Comparison of ENCODE assay signal across 16 cellular contexts in the genomic region with DNA sequence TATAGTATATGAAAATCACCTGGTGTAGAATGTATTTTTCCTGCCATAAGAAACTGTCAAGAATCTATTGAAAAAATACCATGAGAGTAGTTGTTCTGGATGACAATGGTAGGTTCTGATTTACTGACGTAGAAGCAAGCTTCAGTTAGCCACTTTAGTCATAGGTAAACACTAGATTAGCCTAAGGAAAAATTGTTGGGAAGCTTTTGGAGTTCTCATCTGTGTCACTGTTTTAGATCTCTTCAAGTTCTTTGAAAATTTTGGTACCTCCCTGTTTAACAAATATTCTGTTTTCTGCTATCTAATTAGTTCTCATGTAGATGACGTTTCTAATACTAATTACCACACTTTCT.
A peak's percentile ranks its signal among the peaks of the same experiment; 100 is the strongest.
DNase-seq lines count a peak whose midpoint lies in the region; ATAC-seq lines count a peak whose summit lies in the region.
"Had no signal": no experiment of that assay in that cellular context is flagged by ENCODE, and none has a peak within 500 bp of the region (broad histone marks: within the 10 kb centered on the region; RNA-seq: fewer than 3 reads in every experiment).

No MANE protein-coding gene starts in this region.

- peaks cover 24% of the 10 kb centered on the region for H3K4me1 ChIP-seq in GM23248 (ENCODE audit: insufficient read depth)
- H3K4me1 ChIP-seq: psoas muscle, spleen, thyroid gland had no signal

- no peaks in the 10 kb centered on the region for H3K27me3 ChIP-seq in GM23248 (replicated peaks; ENCODE audit: insufficient read depth)
- H3K27me3 ChIP-seq: spleen, thyroid gland had no signal

- H3K4me3 ChIP-seq in GM23248 = peak overlapping the region; percentile 47
- H3K4me3 ChIP-seq: K562, psoas muscle, spleen, thyroid gland had no signal

- H3F3A ChIP-seq in GM23248 (ENCODE audit: insufficient read depth) = peaks cover 26% of the 10 kb centered on the region

- 0 out of 2 replicates have a peak, but pooled peaks cover 6% of the 10 kb centered on the region for H3K36me3 ChIP-seq in GM23248 (ENCODE audit: low read depth)
- H3K36me3 ChIP-seq: thyroid gland had no signal

- H2AFZ ChIP-seq in GM23248 = peak overlapping the region; percentile 22; the same call in 1 of the 2 replicates

- in situ Hi-C loops in GM23248 (cut with MboI) = no loop called here

- CTCF ChIA-PET in T-cell (lab: Charles Lee) = no interaction called here

- WGBS in GM23248 (ENCODE audit: low coverage in 1 of 2, low lambda C conversion rate in 2 of 2, missing lambda C conversion rate in 2 of 2), 2 experiments = 31 to 40% methylated on average over 2 of the region's 2 CpGs

- ATAC-seq in T-cell (replicated peaks in 1 of 4) (no peak), left ventricle myocardium superior (no peak), GM21717 (IDR thresholded peaks at IDR 0.05; ENCODE audit: unreplicated experiment) (no peak)
- no peak for ATAC-seq in naive thymus-derived CD8-positive, alpha-beta T cell
- ATAC-seq: K562; natural killer cell treated with Interleukin-12 subunit alpha and Interleukin-12 subunit beta and Interleukin-15 and Interleukin-18, amount 100 ng/mL, for 72 hours; psoas muscle; stimulated activated effector memory CD8-positive, alpha-beta T cell treated with anti-CD3 and anti-CD28 coated beads, Interleukin-12 subunit alpha, Interleukin-12 subunit beta, amount 100 ng/mL, for 72 hours had no signal

- H3K27ac ChIP-seq in GM23248 = peak overlapping the region; percentile 77
- H3K27ac ChIP-seq in epithelial cell of prostate = peak overlapping the region; percentile 52
- H3K27ac ChIP-seq: psoas muscle, spleen, thyroid gland had no signal

- peak overlapping the region; percentile 12 to 53 for H3K27ac Mint-ChIP-seq in T-cell
- H3K27ac Mint-ChIP-seq in naive thymus-derived CD8-positive, alpha-beta T cell = peak overlapping the region in 8 of 10 donors; percentile 1 to 78 (median 29)
- H3K27ac Mint-ChIP-seq: activated T-cell treated with anti-CD3 and anti-CD28 coated beads, Interleukin-2, amount 50 U/mL, for 24 hours; natural killer cell treated with Interleukin-12 subunit alpha and Interleukin-12 subunit beta and Interleukin-15 and Interleukin-18, amount 100 ng/mL, for 72 hours; stimulated activated effector memory CD8-positive, alpha-beta T cell treated with anti-CD3 and anti-CD28 coated beads, Interleukin-12 subunit alpha, Interleukin-12 subunit beta, amount 100 ng/mL, for 72 hours had no signal

- peak overlapping the region; percentile 54 for H3K9ac ChIP-seq in GM23248

- peaks cover 82% of the 10 kb centered on the region for H3K79me2 ChIP-seq in GM23248 (ENCODE audit: insufficient read depth)

- POLR2A ChIA-PET in T-cell (lab: Charles Lee) = interaction anchor here in 1 of 2 donors (0.7 kb wide), 1 partner anchor 160 kb away, joined by 3 read pairs; no protein-coding TSS in a partner anchor
- POLR2A ChIA-PET in naive thymus-derived CD8-positive, alpha-beta T cell (lab: Charles Lee) = no interaction called here

- no peaks in the 10 kb centered on the region for H4K20me1 ChIP-seq in GM23248 (ENCODE audit: insufficient read depth)

- intact Hi-C loops in left ventricle myocardium superior (cut with micrococcal nuclease) = no loop called here

- no peaks in the 10 kb centered on the region for H3K9me2 ChIP-seq in GM23248 (ENCODE audit: insufficient read depth)

- H3K4me3 Mint-ChIP-seq in T-cell = peak overlapping the region in 1 of 3 donors; percentile 0
- H3K4me3 Mint-ChIP-seq in naive thymus-derived CD8-positive, alpha-beta T cell = peak overlapping the region in 6 of 10 donors; percentile 15 to 48 (median 28)
- H3K4me3 Mint-ChIP-seq: activated T-cell treated with anti-CD3 and anti-CD28 coated beads, Interleukin-2, amount 50 U/mL, for 24 hours; natural killer cell treated with Interleukin-12 subunit alpha and Interleukin-12 subunit beta and Interleukin-15 and Interleukin-18, amount 100 ng/mL, for 72 hours; stimulated activated effector memory CD8-positive, alpha-beta T cell treated with anti-CD3 and anti-CD28 coated beads, Interleukin-12 subunit alpha, Interleukin-12 subunit beta, amount 100 ng/mL, for 72 hours had no signal

- no peaks in the 10 kb centered on the region for H3K27me3 Mint-ChIP-seq in T-cell
- no peaks in the 10 kb centered on the region for H3K27me3 Mint-ChIP-seq in naive thymus-derived CD8-positive, alpha-beta T cell
- H3K27me3 Mint-ChIP-seq: activated T-cell treated with anti-CD3 and anti-CD28 coated beads, Interleukin-2, amount 50 U/mL, for 24 hours; natural killer cell treated with Interleukin-12 subunit alpha and Interleukin-12 subunit beta and Interleukin-15 and Interleukin-18, amount 100 ng/mL, for 72 hours had no signal

- H3K4me2 ChIP-seq in GM23248 (ENCODE audit: unreplicated experiment) = peak overlapping the region; percentile 81

- peaks cover 21 to 24% (median 22%) of the 10 kb centered on the region in 3 donors for H3K4me1 Mint-ChIP-seq in T-cell
- peaks cover 8 to 21% (median 15%) of the 10 kb centered on the region in 4 donors for H3K4me1 Mint-ChIP-seq in naive thymus-derived CD8-positive, alpha-beta T cell

- peaks cover 0 to 14% (median 2%) of the 10 kb centered on the region in 3 donors for H3K9me3 Mint-ChIP-seq in T-cell
- H3K9me3 Mint-ChIP-seq in naive thymus-derived CD8-positive, alpha-beta T cell = peaks cover 0 to 11% (median 8%) of the 10 kb centered on the region in 9 donors
- H3K9me3 Mint-ChIP-seq: natural killer cell treated with Interleukin-12 subunit alpha and Interleukin-12 subunit beta and Interleukin-15 and Interleukin-18, amount 100 ng/mL, for 72 hours; stimulated activated effector memory CD8-positive, alpha-beta T cell treated with anti-CD3 and anti-CD28 coated beads, Interleukin-12 subunit alpha, Interleukin-12 subunit beta, amount 100 ng/mL, for 72 hours had no signal

- peaks cover 17% of the 10 kb centered on the region for H3K36me3 Mint-ChIP-seq in T-cell
- peaks cover 9 to 14% (median 13%) of the 10 kb centered on the region in 3 donors for H3K36me3 Mint-ChIP-seq in naive thymus-derived CD8-positive, alpha-beta T cell
- H3K36me3 Mint-ChIP-seq: stimulated activated effector memory CD8-positive, alpha-beta T cell treated with anti-CD3 and anti-CD28 coated beads, Interleukin-12 subunit alpha, Interleukin-12 subunit beta, amount 100 ng/mL, for 72 hours had no signal

- DNase-seq in GM23248 = peak; percentile 66
- DNase-seq in T-cell = no peak
- peak; percentile 45 for DNase-seq in epithelial cell of prostate (ENCODE audit: low read depth, low spot score)
- no peak for DNase-seq in naive thymus-derived CD8-positive, alpha-beta T cell
- DNase-seq in left ventricle myocardium superior = no peak
- no peak for DNase-seq in GF-D8 (lab: John Stamatoyannopoulos, UW)
- DNase-seq: activated CD4-positive, alpha-beta T cell treated with anti-CD3 and anti-CD28 coated beads, Interleukin-2, amount 50 U/mL, for 4 hours; activated T-cell treated with anti-CD3 and anti-CD28 coated beads, Interleukin-2, amount 50 U/mL, for 24 hours; NCI-H1048; psoas muscle; spleen; thyroid gland had no signal

- H3K9me3 ChIP-seq in GM23248 (ENCODE audit: low read depth) = no peaks in the 10 kb centered on the region
- H3K9me3 ChIP-seq: psoas muscle, thyroid gland had no signal

Comparison
In these comparisons a context has a peak if more than half of its experiments do, and no peak if none do; other contexts are left out.
1. DNase-seq: peak in GM23248 (single experiment) and epithelial cell of prostate (single experiment); none in T-cell (0 of 34), naive thymus-derived CD8-positive, alpha-beta T cell (0 of 10), left ventricle myocardium superior (single experiment) and GF-D8 (single experiment).